Comparison of ENCODE assay signal across 2 cellular contexts in genomic region chr11:126328001-126328390, GRCh38.
TF ChIP-seq lines count a peak whose summit lies in the region.

No MANE protein-coding gene starts in this region.

TF ChIP-seq in WTC11, 78 proteins besides CTCF, POLR2A, EP300 and RAD21:
- no peak for TF ChIP-seq ATF1 (CRISPR knock-in tag; IDR thresholded peaks at IDR 0.05)
- no peak for TF ChIP-seq ZNF396 (CRISPR knock-in tag; IDR thresholded peaks at IDR 0.05; ENCODE audit: borderline replicate concordance)
- no peak for TF ChIP-seq CREB1 (CRISPR knock-in tag; IDR thresholded peaks at IDR 0.05)
- no peak for TF ChIP-seq TEAD1 (CRISPR knock-in tag; IDR thresholded peaks at IDR 0.05)
- TF ChIP-seq GTF2I (CRISPR knock-in tag; conservative IDR thresholded peaks at IDR 0.05): no peak
- TF ChIP-seq FOXJ3 (CRISPR knock-in tag; IDR thresholded peaks at IDR 0.05; ENCODE audit: borderline replicate concordance): no peak
- no peak for TF ChIP-seq PREB (CRISPR knock-in tag; IDR thresholded peaks at IDR 0.05; ENCODE audit: borderline replicate concordance)
- TF ChIP-seq GRHL2 (CRISPR knock-in tag; IDR thresholded peaks at IDR 0.05; ENCODE audit: insufficient replicate concordance, severe bottlenecking): no peak
- TF ChIP-seq STAT6 (CRISPR knock-in tag; conservative IDR thresholded peaks at IDR 0.05; ENCODE audit: low read depth): no peak
- no peak for TF ChIP-seq FOXP4 (CRISPR knock-in tag; IDR thresholded peaks at IDR 0.05)
- no peak for TF ChIP-seq IRF1 (CRISPR knock-in tag; IDR thresholded peaks at IDR 0.05)
- TF ChIP-seq ZMAT4 (CRISPR knock-in tag; IDR thresholded peaks at IDR 0.05): no peak

TF ChIP-seq in HepG2, 621 proteins besides CTCF, POLR2A, EP300 and RAD21:
- TF ChIP-seq AGO2 (optimal IDR thresholded peaks at IDR 0.05; ENCODE audit: low read depth, low read length) (peak; percentile 22), FLYWCH1 (CRISPR knock-in tag; IDR thresholded peaks at IDR 0.05) (no peak)
